ENCODE assay signal across 8 cellular contexts in the genomic region with DNA sequence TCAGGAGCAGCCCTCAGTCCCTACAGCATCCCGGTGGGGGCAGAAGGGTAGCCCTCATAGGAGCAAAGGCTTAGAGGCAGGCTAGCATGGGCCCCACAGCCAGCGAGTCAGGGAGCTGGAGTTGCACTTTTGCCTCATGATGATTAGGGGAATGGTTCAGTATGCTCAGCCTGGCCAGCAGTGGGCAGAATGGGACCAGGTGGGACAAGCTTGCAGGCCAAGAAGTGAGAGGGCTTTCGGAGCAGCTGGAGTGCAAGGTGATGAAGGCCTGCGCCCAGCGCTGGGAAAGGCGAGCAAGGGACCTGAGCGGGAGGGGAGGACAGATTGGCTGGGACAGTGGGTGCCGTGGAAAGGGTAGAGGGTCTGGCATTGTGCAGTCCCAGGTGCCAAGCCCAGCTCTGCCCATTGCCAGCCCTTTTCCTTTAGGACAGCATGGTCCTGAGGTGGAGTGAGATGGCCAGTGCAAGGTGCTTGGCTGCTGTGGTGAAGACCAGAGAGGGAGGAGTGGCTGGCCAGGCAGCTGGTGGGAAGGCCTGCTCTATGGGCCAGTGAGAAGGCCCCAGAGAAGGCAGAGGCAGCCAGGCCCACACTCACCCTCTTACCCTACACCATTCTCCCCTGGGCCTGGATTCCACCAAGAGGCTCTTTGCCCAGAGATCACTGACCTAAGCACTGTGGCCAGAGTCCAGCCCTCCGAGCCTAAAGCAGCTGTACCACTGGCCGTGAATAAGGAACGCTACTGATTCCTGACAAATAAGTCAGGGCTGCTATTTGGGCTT. TPM values are rescaled to one million over a fixed set of nuclear protein-coding genes. Genes with fewer than 3 reads are reported as not detected.
DNase-seq lines count a peak whose midpoint lies in the region; ATAC-seq, FAIRE-seq and TF ChIP-seq lines count a peak whose summit lies in the region.

No MANE protein-coding gene starts in this region.

- no peaks in the 10 kb centered on the region for H3K9me3 ChIP-seq in H1 (ENCODE audit: insufficient read depth in 2 of 2, low read depth in 1 of 2, low read length in 1 of 2)
- H3K9me3 ChIP-seq in neuronal stem cell (replicated peaks in 1 of 2; ENCODE audit: control insufficient read depth in 2 of 2, insufficient read depth in 1 of 2, low read depth in 1 of 2, low read length in 2 of 2) = no peaks in the 10 kb centered on the region

- ATAC-seq in T-cell (replicated peaks in 1 of 4) (peak; percentile 54 to 73 (median 58)), GM19397 (IDR thresholded peaks at IDR 0.05; ENCODE audit: unreplicated experiment) (no peak)

- no peaks in the 10 kb centered on the region for H3K27me3 Mint-ChIP-seq in T-cell

- H4K91ac ChIP-seq in H1 (replicated peaks; ENCODE audit: insufficient read length, low read length) = no peak overlapping the region
- H4K91ac ChIP-seq in neuronal stem cell (ENCODE audit: low read depth, low read length, poor library complexity) = no peak overlapping the region

- no peaks in the 10 kb centered on the region for H3K9me3 Mint-ChIP-seq in T-cell

- H4K8ac ChIP-seq in H1 (ENCODE audit: extremely low read depth, insufficient read depth, low read length) (peak overlapping the region; percentile 88), neuronal stem cell (ENCODE audit: low read depth, low read length) (no peak overlapping the region)

- H2BK20ac ChIP-seq in H1 (ENCODE audit: low read length) = no peak overlapping the region

- H2BK5ac ChIP-seq in H1 (ENCODE audit: low read depth, low read length) (no peak overlapping the region), neuronal stem cell (ENCODE audit: low read length) (no peak overlapping the region)

- H3K4me3 ChIP-seq in H1 (ENCODE audit: extremely low read depth in 1 of 4, insufficient read depth in 2 of 4, low read depth in 3 of 4, low read length in 4 of 4) = no peak overlapping the region
- no peak overlapping the region for H3K4me3 ChIP-seq in neuronal stem cell (ENCODE audit: low read length in 2 of 2)

- POLR2A ChIA-PET in GM10248 (lab: Yijun Ruan, JAX) = no interaction called here
- POLR2A ChIA-PET in T-cell (lab: Charles Lee) = interaction anchor here in 1 of 2 donors (0.5 kb wide), 1 partner anchor 26 kb away, joined by 3 read pairs; no protein-coding TSS in a partner anchor
- POLR2A ChIA-PET in H1 (lab: Charles Lee; ENCODE audit: partially characterized antibody) = interaction anchor here (1.3 to 1.9 kb wide), 3 partner anchors 10 to 47 kb away, joined by 3 to 5 read pairs (median 5); no protein-coding TSS in a partner anchor

- H3K79me1 ChIP-seq in H1 (ENCODE audit: low read depth, low read length) = no peaks in the 10 kb centered on the region; the same call in 1 of the 2 replicates
- H3K79me1 ChIP-seq in neuronal stem cell (ENCODE audit: low read depth, low read length) = no peaks in the 10 kb centered on the region

- no peak overlapping the region; the same call in 1 of the 2 replicates for H2BK15ac ChIP-seq in H1 (ENCODE audit: low read length)
- H2BK15ac ChIP-seq in neuronal stem cell (ENCODE audit: low read length) = no peak overlapping the region

- no peak overlapping the region for H3K4me2 ChIP-seq in H1 (ENCODE audit: insufficient read depth in 1 of 2, low read depth in 2 of 2, low read length in 2 of 2)
- H3K4me2 ChIP-seq in neuronal stem cell (ENCODE audit: insufficient read depth, low read length, poor library complexity, severe bottlenecking) = no peak overlapping the region

- peaks cover 30% of the 10 kb centered on the region for H3K36me3 Mint-ChIP-seq in T-cell

- H2BK12ac ChIP-seq in H1 (ENCODE audit: low read depth, low read length) (no peak overlapping the region), neuronal stem cell (ENCODE audit: low read length) (no peak overlapping the region)

- H3K36me3 ChIP-seq in H1 (ENCODE audit: control insufficient read depth in 2 of 4, insufficient read depth in 4 of 4, low read length in 3 of 4) (peaks cover 0 to 8% (median 0%) of the 10 kb centered on the region in 4 experiments; a peak in 4 of 8 replicates), neuronal stem cell (replicated peaks in 1 of 2; ENCODE audit: control insufficient read depth in 2 of 2, insufficient read depth in 2 of 2, low read length in 2 of 2) (peaks cover 13 to 75% of the 10 kb centered on the region in 2 donors)

- no peak for TF ChIP-seq EP300 in H1 (IDR thresholded peaks at IDR 0.05; ENCODE audit: borderline replicate concordance in 1 of 2, low read depth in 2 of 2, low read length in 2 of 2)

- H3K79me2 ChIP-seq in H1 (ENCODE audit: control insufficient read depth in 1 of 2, insufficient read depth in 2 of 2, low read length in 2 of 2) = no peaks in the 10 kb centered on the region

- CTCF ChIA-PET in GM10248 (lab: Yijun Ruan, JAX) = interaction anchor here (0.7 to 3.6 kb wide), 7 partner anchors 21 to 44 kb away, joined by 3 to 15 read pairs (median 4); no protein-coding TSS in a partner anchor
- CTCF ChIA-PET in T-cell (lab: Charles Lee) = interaction anchor here (0.5 to 2.2 kb wide), 4 partner anchors 23 to 45 kb away, joined by 3 to 12 read pairs (median 8); no protein-coding TSS in a partner anchor
- CTCF ChIA-PET in H1 (lab: Charles Lee; ENCODE audit: partially characterized antibody) = interaction anchor here (0.7 to 9.4 kb wide), 23 partner anchors 7 to 141 kb away, joined by 3 to 102 read pairs (median 4); partner anchors contain the start of gene SUSD2

- no peak overlapping the region for H4K5ac ChIP-seq in H1 (ENCODE audit: insufficient read length, low read depth, low read length)

- no peak overlapping the region for H3K14ac ChIP-seq in H1 (ENCODE audit: insufficient read length)
- H3K14ac ChIP-seq in neuronal stem cell (ENCODE audit: low read length) = no peak overlapping the region

- H3K27ac ChIP-seq in H1 (ENCODE audit: low read depth, low read length) (no peak overlapping the region), neuronal stem cell (replicated peaks; ENCODE audit: low read length) (peak overlapping the region; percentile 8)

- H3K23ac ChIP-seq in H1 (ENCODE audit: insufficient read length) = no peak overlapping the region
- H3K23ac ChIP-seq in neuronal stem cell (ENCODE audit: low read depth, low read length, poor library complexity) = no peak overlapping the region

- peak; percentile 64 to 76 for TF ChIP-seq RAD21 in H1 (IDR thresholded peaks at IDR 0.05 in 1 of 2, conservative IDR thresholded peaks at IDR 0.05 in 1 of 2; ENCODE audit: low read depth in 2 of 2, low read length in 2 of 2)

- H3K27me3 ChIP-seq in H1 (replicated peaks in 1 of 4; ENCODE audit: control insufficient read depth in 3 of 4, extremely low read depth in 1 of 4, insufficient read depth in 3 of 4, low read length in 3 of 4) (no peaks in the 10 kb centered on the region), neuronal stem cell (ENCODE audit: control insufficient read depth in 3 of 3, insufficient read depth in 3 of 3, low read depth in 1 of 3, low read length in 3 of 3) (no peaks in the 10 kb centered on the region)

- peaks cover 0 to 3% of the 10 kb centered on the region in 2 experiments for H4K20me1 ChIP-seq in H1 (replicated peaks in 1 of 2; ENCODE audit: control insufficient read depth in 1 of 2, insufficient read depth in 2 of 2, low read length in 2 of 2)

- H3K4ac ChIP-seq in H1 (replicated peaks; ENCODE audit: insufficient read length, low read depth, low read length) (no peak overlapping the region), neuronal stem cell (ENCODE audit: low read length) (no peak overlapping the region)

- peaks cover 30 to 33% (median 30%) of the 10 kb centered on the region in 3 donors for H3K4me1 Mint-ChIP-seq in T-cell

- no peaks in the 10 kb centered on the region for H3K23me2 ChIP-seq in H1 (ENCODE audit: low read depth, low read length)

- FAIRE-seq in H1 (lab: Jason Lieb, UNC) = no peak

- peak overlapping the region in 1 of 3 donors; percentile 60 for H3K4me3 Mint-ChIP-seq in T-cell

- H3K9ac ChIP-seq in H1 (replicated peaks in 1 of 4; ENCODE audit: extremely low read depth in 1 of 4, low read depth in 3 of 4, low read length in 3 of 4) (no peak overlapping the region; a peak in 1 of 7 replicates), neuronal stem cell (ENCODE audit: low read depth, low read length, poor library complexity) (peak overlapping the region; percentile 39)

- H2BK120ac ChIP-seq in H1 (replicated peaks; ENCODE audit: low read depth, low read length) (no peak overlapping the region), neuronal stem cell (ENCODE audit: low read depth, low read length) (no peak overlapping the region)

- H3K4me1 ChIP-seq in H1 (replicated peaks in 1 of 4; ENCODE audit: control insufficient read depth in 3 of 4, insufficient read depth in 4 of 4, low read length in 3 of 4) = no peaks in the 10 kb centered on the region; a peak in 1 of 7 replicates
- peaks cover 11 to 14% of the 10 kb centered on the region in 2 donors for H3K4me1 ChIP-seq in neuronal stem cell (ENCODE audit: control insufficient read depth in 2 of 2, insufficient read depth in 1 of 2, low read depth in 1 of 2, low read length in 2 of 2)

- TF ChIP-seq POLR2A in H1 (IDR thresholded peaks at IDR 0.05; ENCODE audit: control extremely low read depth in 1 of 2, low read depth in 2 of 2, low read length in 2 of 2) = no peak

- peak overlapping the region; percentile 86 to 87 for H3K27ac Mint-ChIP-seq in T-cell

- peak; percentile 43 for TF ChIP-seq CTCF in GM10248 (IDR thresholded peaks at IDR 0.05; ENCODE audit: control extremely low read depth, extremely low read depth, low read depth, missing control alignments)
- TF ChIP-seq CTCF in H1 (IDR thresholded peaks at IDR 0.05; ENCODE audit: control extremely low read depth in 1 of 3, insufficient read depth in 1 of 3, low read depth in 1 of 3, low read length in 3 of 3) = peak; percentile 59 to 79 (median 62)

- H3K18ac ChIP-seq in H1 (ENCODE audit: extremely low read depth, low read length) = no peak overlapping the region
- no peak overlapping the region for H3K18ac ChIP-seq in neuronal stem cell (ENCODE audit: low read length)

- H2AK5ac ChIP-seq in H1 (ENCODE audit: low read depth, low read length) (no peak overlapping the region), neuronal stem cell (ENCODE audit: low read depth, low read length) (peak overlapping the region; percentile 27)

- DNase-seq in GM10248 (ENCODE audit: extremely low spot score) (no peak), T-cell (peak in 29 of 34 experiments; percentile 15 to 65 (median 42)), H1 (ENCODE audit: low read depth in 1 of 2, low spot score in 2 of 2) (no peak), neuronal stem cell (ENCODE audit: low spot score) (no peak), DMS53 treated with DMSO at 0.1 percent for 48 hours (lab: John Stamatoyannopoulos, UW; ENCODE audit: unreplicated experiment) (no peak), germinal center (ENCODE audit: low spot score) (no peak), OCI-M2 (lab: John Stamatoyannopoulos, UW; ENCODE audit: unreplicated experiment) (no peak)

- WGBS in H1 (ENCODE audit: extremely low coverage in 1 of 2, insufficient coverage in 1 of 2, insufficient read length in 1 of 2, insufficient replicate concordance in 2 of 2, low coverage in 1 of 2, low lambda C conversion rate in 2 of 2, missing lambda C conversion rate in 1 of 2), 2 experiments = 95% methylated on average over 11 of the region's 11 CpGs; no CpG with 5 or more reads in 1 of the 2 experiments
- WGBS in neuronal stem cell (ENCODE audit: extremely low coverage in 2 of 2, insufficient read length in 2 of 2, insufficient replicate concordance in 1 of 2), 2 donors = no CpG with 5 or more reads among the region's 11 CpGs

- H2AFZ ChIP-seq in H1 (ENCODE audit: low read length) (no peak overlapping the region), neuronal stem cell (ENCODE audit: low read length) (no peak overlapping the region)

- H3K56ac ChIP-seq in H1 (replicated peaks; ENCODE audit: insufficient read length, low read depth, low read length) = no peak overlapping the region

RNA-seq across cellular contexts. Expression of gene SUSD2, which starts 47.9 kb away (rescaled TPM):
- total RNA-seq in T-cell = 1 to 10 TPM; 1.3 to 2.3 (median 1.6) TPM
- total RNA-seq in H1 (2021; fragmentation: NEBNext Ultra II Directional; extraction: Animal tissue kit (Norgen Biotek cat#: 25700)) = 1.5 and 2.0 TPM in 2 replicates
- polyA plus RNA-seq in H1 (2011; rRNA removed) = 4.8 and 5.5 TPM in 2 replicates
- polyA plus RNA-seq in H1 (2011; cell fraction: cytosol; rRNA removed) = 1.8 TPM
- polyA plus RNA-seq in H1 (2011; cell fraction: nucleus; rRNA removed) = 7.8 TPM
- 1.5 to 3.7 TPM (median 2.7 TPM) in 4 replicates for polyA plus RNA-seq in H1 (2012, experiment 1 of 2)
- 1.7 TPM for polyA plus RNA-seq in H1 (2012, experiment 2 of 2)
- polyA plus RNA-seq in H1 (2013, experiment 1 of 2) = 4.0 TPM
- polyA plus RNA-seq in H1 (2013, experiment 2 of 2) = 3.1 TPM
- polyA minus RNA-seq in H1 (2011; rRNA and poly(A)+ RNA removed) = 1.9 and 2.0 TPM in 2 replicates
- 1.4 TPM for polyA minus RNA-seq in H1 (2011; cell fraction: cytosol; rRNA and poly(A)+ RNA removed)
- 2.1 TPM for polyA minus RNA-seq in H1 (2011; cell fraction: nucleus; rRNA and poly(A)+ RNA removed)
- 0.25 TPM for polyA plus RNA-seq in neuronal stem cell (2013, experiment 1 of 2)
- polyA plus RNA-seq in neuronal stem cell (2013, experiment 2 of 2) = 0.18 TPM

Comparison
In these comparisons a context has a peak if more than half of its experiments do, and no peak if none do; other contexts are left out.
1. DNase-seq: peak in T-cell (29 of 34); none in GM10248 (single experiment), H1 (0 of 2), neuronal stem cell (single experiment), DMS53 treated with DMSO at 0.1 percent for 48 hours (single experiment), germinal center (single experiment) and OCI-M2 (single experiment).